29 cellular contexts compared by ENCODE assay signal in the genomic region with DNA sequence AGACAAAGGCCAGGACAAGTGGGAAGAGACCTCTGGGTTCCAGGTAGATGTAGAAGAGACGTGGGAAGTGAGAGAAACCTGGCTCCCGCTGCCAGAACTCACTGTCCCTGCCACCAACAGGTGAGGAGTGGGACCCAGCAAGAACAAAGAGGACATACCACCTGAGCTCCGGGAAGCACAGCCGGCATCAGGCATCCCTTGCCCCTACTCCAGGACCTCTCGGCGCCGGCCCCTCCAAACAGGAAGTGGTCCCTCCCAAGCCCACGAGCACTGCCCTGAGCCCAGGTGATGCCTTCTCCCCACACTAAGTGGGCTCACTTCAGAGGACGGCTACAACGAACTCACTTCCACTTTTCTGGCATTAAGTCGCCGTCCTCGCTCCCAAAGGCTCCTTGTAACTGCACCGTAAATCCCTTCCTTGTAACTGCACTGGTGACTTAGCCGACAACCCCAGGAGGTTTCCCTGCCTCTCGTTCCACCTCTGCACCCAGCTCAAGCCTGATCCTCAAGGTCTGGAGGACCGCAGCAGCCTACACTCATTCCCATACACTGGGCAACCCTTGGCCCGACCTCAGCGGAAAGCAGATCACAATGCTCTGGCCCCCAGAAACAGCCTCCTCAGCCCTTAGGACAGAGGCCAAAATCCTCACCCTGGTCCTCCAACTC.
"Had no signal": no experiment of that assay in that cellular context is flagged by ENCODE, and none has a peak within 500 bp of the region (broad histone marks: within the 10 kb centered on the region; RNA-seq: fewer than 3 reads in every experiment).

No MANE protein-coding gene starts in this region.

- DNase-seq: activated B cell treated with CpG ODN at 0.5 μM for 24 hours; activated CD4-positive, alpha-beta memory T cell treated with anti-CD3 and anti-CD28 coated beads, Interleukin-2, amount 10 ng/mL, durations not matched to agents 7 days and 5 days; activated CD4-positive, alpha-beta T cell treated with anti-CD3 and anti-CD28 coated beads for 4 hours; activated CD4-positive, CD25-positive, alpha-beta regulatory T cell treated with anti-CD3 and anti-CD28 coated beads, Interleukin-2, amount 50 U/mL, for 72 hours; activated CD8-positive, alpha-beta memory T cell treated with anti-CD3 and anti-CD28 coated beads for 24 hours; activated CD8-positive, alpha-beta memory T cell treated with anti-CD3 and anti-CD28 coated beads, Interleukin-2, amount 10 ng/mL, durations not matched to agents 7 days and 5 days; activated CD8-positive, alpha-beta memory T cell treated with anti-CD3 and anti-CD28 coated beads, Interleukin-2, amount 50 U/mL, for 48 hours; activated effector memory CD4-positive, alpha-beta T cell treated with Interleukin-2 at 50 U/mL for 16 hours; activated naive CD4-positive, alpha-beta T cell treated with anti-CD3 and anti-CD28 coated beads, Interleukin-2, amount 10 ng/mL, durations not matched to agents 7 days and 5 days; activated naive CD8-positive, alpha-beta T cell treated with anti-CD3 and anti-CD28 coated beads, Interleukin-2, amount 50 U/mL, for 24 hours; activated T-cell treated with anti-CD3 and anti-CD28 coated beads, Interleukin-2, amount 50 U/mL, for 48 hours; aorta; NCI-H1105; NCI-H1417 treated with DMSO at 0.1 percent for 48 hours; NCI-H187 treated with DMSO at 0.1 percent for 48 hours; NCI-H2081; NCI-H2171 treated with DMSO at 0.1 percent for 48 hours; NCI-H2227 treated with DMSO at 0.1 percent for 48 hours; NCI-H524 treated with DMSO at 0.1 percent for 48 hours; Peyer's patch; RPMI8226; SW 1271; T-helper 1 cell; T-helper 2 cell; T-helper 9 cell had no signal

- H3K4me1 Mint-ChIP-seq: activated B cell treated with CpG ODN at 0.5 μM for 24 hours; activated CD4-positive, alpha-beta memory T cell treated with anti-CD3 and anti-CD28 coated beads, Interleukin-2, amount 10 ng/mL, durations not matched to agents 7 days and 5 days; activated CD8-positive, alpha-beta memory T cell treated with anti-CD3 and anti-CD28 coated beads, Interleukin-2, amount 10 ng/mL, durations not matched to agents 7 days and 5 days; activated naive CD4-positive, alpha-beta T cell treated with anti-CD3 and anti-CD28 coated beads, Interleukin-2, amount 10 ng/mL, durations not matched to agents 7 days and 5 days; activated naive CD8-positive, alpha-beta T cell treated with anti-CD3 and anti-CD28 coated beads, Interleukin-2, amount 50 U/mL, for 24 hours had no signal

- H3K4me3 Mint-ChIP-seq: activated B cell treated with CpG ODN at 0.5 μM for 24 hours; activated CD4-positive, alpha-beta memory T cell treated with anti-CD3 and anti-CD28 coated beads, Interleukin-2, amount 10 ng/mL, durations not matched to agents 7 days and 5 days; activated CD8-positive, alpha-beta memory T cell treated with anti-CD3 and anti-CD28 coated beads, Interleukin-2, amount 10 ng/mL, durations not matched to agents 7 days and 5 days; activated naive CD4-positive, alpha-beta T cell treated with anti-CD3 and anti-CD28 coated beads, Interleukin-2, amount 10 ng/mL, durations not matched to agents 7 days and 5 days; activated naive CD8-positive, alpha-beta T cell; activated naive CD8-positive, alpha-beta T cell treated with anti-CD3 and anti-CD28 coated beads, Interleukin-2, amount 50 U/mL, for 24 hours had no signal

- H3K36me3 ChIP-seq: cardiac muscle cell, Peyer's patch had no signal

- H3K27me3 Mint-ChIP-seq: activated B cell treated with CpG ODN at 0.5 μM for 24 hours; activated CD8-positive, alpha-beta memory T cell treated with anti-CD3 and anti-CD28 coated beads, Interleukin-2, amount 10 ng/mL, durations not matched to agents 7 days and 5 days; activated naive CD8-positive, alpha-beta T cell; activated naive CD8-positive, alpha-beta T cell treated with anti-CD3 and anti-CD28 coated beads, Interleukin-2, amount 50 U/mL, for 24 hours had no signal

- H3K9me3 Mint-ChIP-seq: activated B cell treated with CpG ODN at 0.5 μM for 24 hours; activated CD4-positive, alpha-beta memory T cell treated with anti-CD3 and anti-CD28 coated beads, Interleukin-2, amount 10 ng/mL, durations not matched to agents 7 days and 5 days; activated naive CD4-positive, alpha-beta T cell treated with anti-CD3 and anti-CD28 coated beads, Interleukin-2, amount 10 ng/mL, durations not matched to agents 7 days and 5 days; activated naive CD8-positive, alpha-beta T cell treated with anti-CD3 and anti-CD28 coated beads, Interleukin-2, amount 50 U/mL, for 24 hours had no signal

- H3K27ac ChIP-seq: cardiac muscle cell, Peyer's patch, VCaP had no signal

- ATAC-seq: activated CD8-positive, alpha-beta memory T cell treated with anti-CD3 and anti-CD28 coated beads, Interleukin-2, amount 10 ng/mL, durations not matched to agents 7 days and 5 days; activated naive CD8-positive, alpha-beta T cell treated with anti-CD3 and anti-CD28 coated beads, Interleukin-2, amount 50 U/mL, for 24 hours; K562 had no signal

- H3K4me3 ChIP-seq: cardiac muscle cell, K562, Peyer's patch had no signal

- H3K4me1 ChIP-seq: Peyer's patch had no signal

- H3K27ac Mint-ChIP-seq: activated B cell treated with CpG ODN at 0.5 μM for 24 hours; activated CD4-positive, alpha-beta memory T cell treated with anti-CD3 and anti-CD28 coated beads, Interleukin-2, amount 10 ng/mL, durations not matched to agents 7 days and 5 days; activated CD8-positive, alpha-beta memory T cell treated with anti-CD3 and anti-CD28 coated beads, Interleukin-2, amount 10 ng/mL, durations not matched to agents 7 days and 5 days; activated naive CD4-positive, alpha-beta T cell treated with anti-CD3 and anti-CD28 coated beads, Interleukin-2, amount 10 ng/mL, durations not matched to agents 7 days and 5 days; activated naive CD8-positive, alpha-beta T cell; activated naive CD8-positive, alpha-beta T cell treated with anti-CD3 and anti-CD28 coated beads, Interleukin-2, amount 50 U/mL, for 24 hours had no signal

- H3K36me3 Mint-ChIP-seq: activated CD8-positive, alpha-beta memory T cell treated with anti-CD3 and anti-CD28 coated beads, Interleukin-2, amount 10 ng/mL, durations not matched to agents 7 days and 5 days; activated naive CD4-positive, alpha-beta T cell treated with anti-CD3 and anti-CD28 coated beads, Interleukin-2, amount 10 ng/mL, durations not matched to agents 7 days and 5 days had no signal

- H3K27me3 ChIP-seq: cardiac muscle cell, Peyer's patch had no signal

- H3K9me3 ChIP-seq: Peyer's patch had no signal
